8 cellular contexts compared by ENCODE assay signal in the genomic region with DNA sequence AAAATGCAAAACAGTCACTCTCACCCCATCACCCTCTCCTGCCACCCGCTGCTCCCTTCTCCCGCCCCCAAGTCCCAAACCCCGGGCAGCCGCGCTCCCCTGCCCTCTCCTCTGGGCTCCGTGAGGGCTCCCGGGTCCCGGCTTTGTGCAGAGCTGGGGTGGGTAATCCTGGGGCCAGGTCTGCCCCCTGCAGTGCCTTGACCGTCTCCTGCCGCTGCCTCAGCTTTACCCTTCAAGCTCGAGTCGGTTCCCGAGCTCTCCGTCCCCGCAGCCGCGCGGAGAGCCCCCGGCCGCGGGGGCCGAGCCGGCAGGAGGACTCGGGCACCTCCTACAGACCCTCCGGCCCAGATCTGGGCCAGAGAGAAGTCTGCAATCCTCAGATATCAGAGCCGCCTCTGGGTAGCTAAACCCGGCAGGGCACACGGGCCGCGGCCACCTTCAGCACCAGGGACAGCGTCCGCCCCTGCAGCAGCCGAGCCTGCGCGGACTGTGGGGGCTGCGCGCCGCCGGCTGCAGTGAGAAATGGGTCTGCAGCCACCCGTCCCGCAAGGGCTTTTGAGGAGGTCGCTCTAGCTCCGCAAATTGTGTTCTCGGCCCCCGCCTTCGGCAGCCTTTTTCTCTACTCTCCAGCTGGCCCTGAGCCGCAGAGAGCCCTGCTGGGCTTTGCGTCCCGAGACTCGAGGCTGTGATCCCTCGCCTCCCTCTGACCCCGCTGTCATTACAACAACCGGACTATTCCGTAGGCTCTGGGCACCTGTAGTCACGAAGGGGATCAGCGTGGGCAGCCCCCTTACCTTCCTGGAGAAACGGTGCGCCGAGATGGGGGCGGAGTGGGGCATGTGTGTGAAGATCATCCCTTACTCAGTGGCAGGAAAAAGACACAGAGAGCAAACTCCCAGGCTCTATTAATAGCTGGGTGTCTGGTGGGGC. TPM values are rescaled to one million over a fixed set of nuclear protein-coding genes. Genes with fewer than 3 reads are reported as not detected.
A peak's percentile ranks its signal among the peaks of the same experiment; 100 is the strongest.
DNase-seq lines count a peak whose midpoint lies in the region; ATAC-seq and TF ChIP-seq lines count a peak whose summit lies in the region.

No MANE protein-coding gene starts in this region.

- peak; percentile 57 for DNase-seq in COLO668 (lab: John Stamatoyannopoulos, UW; ENCODE audit: unreplicated experiment)
- DNase-seq in IMR-90 = peak; percentile 32
- peak; percentile 75 for DNase-seq in activated CD4-positive, alpha-beta T cell treated with anti-CD3 and anti-CD28 coated beads for 36 hours
- DNase-seq in dorsolateral prefrontal cortex = peak in 7 of 10 donors; percentile 22 to 71 (median 46)
- DNase-seq in lung microvascular endothelial cell (ENCODE audit: low read depth in 2 of 2) = peak; percentile 76
- DNase-seq in stimulated activated CD8-positive, alpha-beta memory T cell treated with anti-CD3 and anti-CD28 coated beads, Interleukin-4, amount 100 ng/mL, for 48 hours = peak; percentile 73
- DNase-seq in osteocyte (ENCODE audit: extremely low spot score, unreplicated experiment) = no peak

- no TSS peak for BruUV-seq in IMR-90 (replicated peaks; lab: Mats Ljungman, UMichigan)

- H3K36me3 Mint-ChIP-seq in activated CD4-positive, alpha-beta T cell treated with anti-CD3 and anti-CD28 coated beads for 36 hours (ENCODE audit: low read depth) = no peaks in the 10 kb centered on the region
- no peaks in the 10 kb centered on the region for H3K36me3 Mint-ChIP-seq in osteocyte (ENCODE audit: unreplicated experiment)

- WGBS in IMR-90 (ENCODE audit: extremely low coverage in 2 of 2, insufficient read length in 1 of 2), 2 experiments = 1% methylated on average over 16 of the region's 60 CpGs; no CpG with 5 or more reads in 1 of the 2 experiments

- no peak overlapping the region for H2BK15ac ChIP-seq in IMR-90 (ENCODE audit: low read depth, low read length)

- ATAC-seq in IMR-90 (ENCODE audit: low read depth) (peak; percentile 99), HG03135 (IDR thresholded peaks at IDR 0.05; ENCODE audit: unreplicated experiment) (no peak)
- peak; percentile 70 for ATAC-seq in activated CD4-positive, alpha-beta T cell treated with anti-CD3 and anti-CD28 coated beads for 36 hours

- H3K9me1 ChIP-seq in IMR-90 (ENCODE audit: insufficient read depth, low read length) = no peaks in the 10 kb centered on the region

- H4K91ac ChIP-seq in IMR-90 (ENCODE audit: insufficient read depth, low read depth, low read length) = no peak overlapping the region

- H3K27me3 ChIP-seq in IMR-90 (ENCODE audit: control insufficient read depth, insufficient read depth, low read length) (peaks cover 43% of the 10 kb centered on the region), dorsolateral prefrontal cortex (peaks cover 0 to 71% (median 26%) of the 10 kb centered on the region in 45 donors)

- POLR2A ChIA-PET in IMR-90 (lab: Charles Lee; ENCODE audit: unreplicated experiment) = interaction anchor here (0.5 kb wide), 1 partner anchor 749 kb away, joined by 3 read pairs; no protein-coding TSS in a partner anchor
- POLR2A ChIA-PET in activated CD4-positive, alpha-beta T cell treated with anti-CD3 and anti-CD28 coated beads for 36 hours (lab: Charles Lee) = no interaction called here

- dilution Hi-C loops in IMR-90 (cut with HindIII; ENCODE audit: low sequenced_read_pairs, unreplicated experiment) = no loop called here

- H3K27ac ChIP-seq in IMR-90 (ENCODE audit: insufficient read depth, low read length) = no peak overlapping the region
- H3K27ac ChIP-seq in dorsolateral prefrontal cortex = peak overlapping the region in 56 of 59 donors; percentile 48 to 94 (median 83)

- no peaks in the 10 kb centered on the region for H3K79me1 ChIP-seq in IMR-90 (ENCODE audit: low read depth in 1 of 2, low read length in 2 of 2)

- no peak overlapping the region for H3K18ac ChIP-seq in IMR-90 (ENCODE audit: low read depth, low read length)

- no peak overlapping the region for H2BK5ac ChIP-seq in IMR-90 (ENCODE audit: low read depth, low read length, poor library complexity, severe bottlenecking)

- no peaks in the 10 kb centered on the region for H3K4me1 ChIP-seq in IMR-90 (ENCODE audit: control insufficient read depth, insufficient read depth, low read length)

- intact Hi-C loops in IMR-90 (cut with micrococcal nuclease) = no loop called here
- intact Hi-C loops in activated CD4-positive, alpha-beta T cell treated with anti-CD3 and anti-CD28 coated beads for 36 hours (cut with DNase I, micrococcal nuclease) = loop anchor here in 1 of 2 experiments (1.0 kb wide), 1 partner anchor 19 kb away; no protein-coding TSS in a partner anchor
- intact Hi-C loops in dorsolateral prefrontal cortex (cut with DNase I) = loop anchor here (10.0 kb wide), 3 partner anchors 127 to 187 kb away; no protein-coding TSS in a partner anchor

- CTCF ChIA-PET in IMR-90 (lab: Yijun Ruan, JAX) = interaction anchor here (0.7 kb wide), 1 partner anchor 16 kb away, joined by 3 read pairs; no protein-coding TSS in a partner anchor
- CTCF ChIA-PET in activated CD4-positive, alpha-beta T cell treated with anti-CD3 and anti-CD28 coated beads for 36 hours (lab: Charles Lee) = interaction anchor here (0.7 kb wide), 1 partner anchor 510 kb away, joined by 4 read pairs; no protein-coding TSS in a partner anchor

- H2AK5ac ChIP-seq in IMR-90 (ENCODE audit: low read depth, low read length) = no peak overlapping the region

- H3K14ac ChIP-seq in IMR-90 (replicated peaks; ENCODE audit: low read depth, low read length) = no peak overlapping the region

- no peak overlapping the region for H2BK20ac ChIP-seq in IMR-90 (ENCODE audit: low read depth, low read length)

- TF ChIP-seq RAD21 in IMR-90 (IDR thresholded peaks at IDR 0.05; ENCODE audit: low read length) = no peak

- H2AK9ac ChIP-seq in IMR-90 (replicated peaks; ENCODE audit: low read depth, low read length, poor library complexity) = no peak overlapping the region

- TF ChIP-seq POLR2A in IMR-90 (IDR thresholded peaks at IDR 0.05; ENCODE audit: low read depth, low read length) = no peak

- H3K27ac Mint-ChIP-seq in activated CD4-positive, alpha-beta T cell treated with anti-CD3 and anti-CD28 coated beads for 36 hours = no peak overlapping the region
- H3K27ac Mint-ChIP-seq in osteocyte (ENCODE audit: unreplicated experiment) = no peak overlapping the region

- peak overlapping the region; percentile 4 for H2AFZ ChIP-seq in IMR-90 (replicated peaks; ENCODE audit: low read length, poor library complexity)

- H4K5ac ChIP-seq in IMR-90 (ENCODE audit: low read depth, low read length) = no peak overlapping the region

- H2BK120ac ChIP-seq in IMR-90 (ENCODE audit: low read depth, low read length) = no peak overlapping the region

- peaks cover 2% of the 10 kb centered on the region for H3K9me3 Mint-ChIP-seq in activated CD4-positive, alpha-beta T cell treated with anti-CD3 and anti-CD28 coated beads for 36 hours (ENCODE audit: low read depth)
- H3K9me3 Mint-ChIP-seq in osteocyte (ENCODE audit: unreplicated experiment) = no peaks in the 10 kb centered on the region

- H3K4me3 ChIP-seq in IMR-90 (ENCODE audit: insufficient read depth, low read depth, low read length) = no peak overlapping the region
- H3K4me3 ChIP-seq in dorsolateral prefrontal cortex = peak overlapping the region; percentile 27 to 72 (median 57)

- H3K4me1 Mint-ChIP-seq in activated CD4-positive, alpha-beta T cell treated with anti-CD3 and anti-CD28 coated beads for 36 hours = peaks cover 5% of the 10 kb centered on the region
- peaks cover 4% of the 10 kb centered on the region for H3K4me1 Mint-ChIP-seq in osteocyte (ENCODE audit: unreplicated experiment)

- H3K4me3 Mint-ChIP-seq in activated CD4-positive, alpha-beta T cell treated with anti-CD3 and anti-CD28 coated beads for 36 hours = no peak overlapping the region
- H3K4me3 Mint-ChIP-seq in osteocyte (ENCODE audit: unreplicated experiment) = no peak overlapping the region

- H4K8ac ChIP-seq in IMR-90 (ENCODE audit: low read depth in 2 of 2, low read length in 2 of 2) = no peak overlapping the region

- no peak overlapping the region for H3K23ac ChIP-seq in IMR-90 (ENCODE audit: low read depth, low read length)

- TF ChIP-seq CTCF in IMR-90 (conservative IDR thresholded peaks at IDR 0.05; ENCODE audit: low read depth, low read length) (no peak), dorsolateral prefrontal cortex (IDR thresholded peaks at IDR 0.05 in 54 of 56, conservative IDR thresholded peaks at IDR 0.05 in 2 of 56; ENCODE audit: low read depth in 1 of 56, partially characterized antibody in 56 of 56) (peak in 1 of 56 donors; percentile 14), osteocyte (IDR thresholded peaks at IDR 0.05) (no peak)

- peaks cover 55% of the 10 kb centered on the region for H3K27me3 Mint-ChIP-seq in activated CD4-positive, alpha-beta T cell treated with anti-CD3 and anti-CD28 coated beads for 36 hours
- H3K27me3 Mint-ChIP-seq in osteocyte (ENCODE audit: unreplicated experiment) = peaks cover 61% of the 10 kb centered on the region

- H3K4me2 ChIP-seq in IMR-90 (ENCODE audit: low read depth, low read length) = no peak overlapping the region

- H3K9me3 ChIP-seq in IMR-90 (ENCODE audit: control insufficient read depth, insufficient read depth, low read length) = no peaks in the 10 kb centered on the region

- no peak overlapping the region for H3K56ac ChIP-seq in IMR-90 (ENCODE audit: extremely low read depth, insufficient read depth, low read length)

- no peak overlapping the region for H3K9ac ChIP-seq in IMR-90 (ENCODE audit: low read depth, low read length)

- in situ Hi-C loops in IMR-90 (cut with MboI; ENCODE audit: low sequenced_read_pairs) = no loop called here

- H3K4ac ChIP-seq in IMR-90 (ENCODE audit: low read depth, low read length) = no peak overlapping the region

- H4K20me1 ChIP-seq in IMR-90 (ENCODE audit: insufficient read depth, low read length) = no peaks in the 10 kb centered on the region

- H3K36me3 ChIP-seq in IMR-90 (ENCODE audit: control insufficient read depth, insufficient read depth, low read length) = no peaks in the 10 kb centered on the region

TF ChIP-seq in IMR-90, 13 proteins besides CTCF, POLR2A, EP300 and RAD21 (continues in another document):
- TF ChIP-seq MXI1 (IDR thresholded peaks at IDR 0.05; ENCODE audit: borderline replicate concordance, low read depth, low read length) = 0 out of 2 replicates have a peak, but pooled peaks have one; percentile 34
- no peak for TF ChIP-seq CHD1 (IDR thresholded peaks at IDR 0.05; ENCODE audit: low read depth, low read length)
- TF ChIP-seq FOS (IDR thresholded peaks at IDR 0.05; ENCODE audit: low read depth, low read length) = no peak
- TF ChIP-seq RCOR1 (IDR thresholded peaks at IDR 0.05; ENCODE audit: insufficient replicate concordance, low read length) = no peak
- TF ChIP-seq NFE2L2 (IDR thresholded peaks at IDR 0.05; ENCODE audit: low read depth, low read length) = no peak
- no peak for TF ChIP-seq BHLHE40 (IDR thresholded peaks at IDR 0.05; ENCODE audit: low read depth, low read length)

RNA-seq across cellular contexts. Expression of a gene that starts 1.2 kb away (rescaled TPM):
- total RNA-seq in IMR-90 (2012; rRNA removed) = not detected in 2 replicates
- polyA plus RNA-seq in IMR-90 (2012; rRNA removed) = not detected in 2 replicates
- not detected in 2 replicates for polyA plus RNA-seq in IMR-90 (2012; cell fraction: cytosol; rRNA removed)
- polyA plus RNA-seq in IMR-90 (2012; cell fraction: nucleus; rRNA removed; ENCODE audit: low replicate concordance) = not detected in 2 replicates
- not detected for total RNA-seq in activated CD4-positive, alpha-beta T cell treated with anti-CD3 and anti-CD28 coated beads for 36 hours
- 10 to 100 TPM in 113 of 120 experiments, 1 to 10 TPM in 7; 4.6 to 34.9 (median 20.6) TPM for total RNA-seq in dorsolateral prefrontal cortex
- not detected in 2 replicates for total RNA-seq in lung microvascular endothelial cell
- not detected in 2 replicates for total RNA-seq in osteocyte
